ENCODE assay signal across 1 cellular context in the genomic region with DNA sequence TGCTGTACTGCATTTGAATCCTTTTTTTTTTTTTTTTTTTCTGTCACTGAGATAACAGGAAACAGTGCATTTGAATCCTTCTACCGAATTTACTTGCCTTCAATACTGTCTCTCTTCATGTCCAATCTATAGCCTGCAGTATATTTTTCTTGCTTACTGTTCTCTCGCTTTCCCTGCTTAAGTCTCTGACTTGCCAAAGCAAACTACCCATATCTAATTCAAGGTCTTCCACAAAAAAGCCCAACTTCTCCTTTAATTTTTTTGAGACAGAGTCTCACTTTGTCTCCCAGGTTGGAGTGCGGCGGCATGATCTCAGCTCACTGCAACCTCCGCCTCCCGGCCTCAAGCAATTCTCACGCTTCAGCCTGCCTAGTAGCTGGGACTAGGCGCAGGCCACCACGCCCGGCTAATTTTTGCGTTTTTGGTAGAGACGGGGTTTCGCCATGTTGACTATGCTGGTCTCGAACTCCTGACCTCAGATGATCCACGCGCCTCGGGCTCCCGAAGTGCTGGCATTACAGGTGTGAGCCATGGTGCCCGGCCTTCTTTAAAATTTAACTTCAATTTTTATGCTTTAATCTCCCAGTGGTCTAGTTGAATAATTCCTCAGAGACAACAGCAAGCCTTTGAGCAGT.
TF ChIP-seq lines count a peak whose summit lies in the region.

No MANE protein-coding gene starts in this region.

TF ChIP-seq in HEK293, 187 proteins besides CTCF, POLR2A, EP300 and RAD21 (continued from another document):
- TF ChIP-seq, protein P1, sequence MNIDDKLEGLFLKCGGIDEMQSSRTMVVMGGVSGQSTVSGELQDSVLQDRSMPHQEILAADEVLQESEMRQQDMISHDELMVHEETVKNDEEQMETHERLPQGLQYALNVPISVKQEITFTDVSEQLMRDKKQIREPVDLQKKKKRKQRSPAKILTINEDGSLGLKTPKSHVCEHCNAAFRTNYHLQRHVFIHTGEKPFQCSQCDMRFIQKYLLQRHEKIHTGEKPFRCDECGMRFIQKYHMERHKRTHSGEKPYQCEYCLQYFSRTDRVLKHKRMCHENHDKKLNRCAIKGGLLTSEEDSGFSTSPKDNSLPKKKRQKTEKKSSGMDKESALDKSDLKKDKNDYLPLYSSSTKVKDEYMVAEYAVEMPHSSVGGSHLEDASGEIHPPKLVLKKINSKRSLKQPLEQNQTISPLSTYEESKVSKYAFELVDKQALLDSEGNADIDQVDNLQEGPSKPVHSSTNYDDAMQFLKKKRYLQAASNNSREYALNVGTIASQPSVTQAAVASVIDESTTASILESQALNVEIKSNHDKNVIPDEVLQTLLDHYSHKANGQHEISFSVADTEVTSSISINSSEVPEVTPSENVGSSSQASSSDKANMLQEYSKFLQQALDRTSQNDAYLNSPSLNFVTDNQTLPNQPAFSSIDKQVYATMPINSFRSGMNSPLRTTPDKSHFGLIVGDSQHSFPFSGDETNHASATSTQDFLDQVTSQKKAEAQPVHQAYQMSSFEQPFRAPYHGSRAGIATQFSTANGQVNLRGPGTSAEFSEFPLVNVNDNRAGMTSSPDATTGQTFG (tag by site-specific recombination; IDR thresholded peaks at IDR 0.05; ENCODE audit: borderline replicate concordance), result no peak
- no peak for TF ChIP-seq ZNF157 (tag by site-specific recombination; IDR thresholded peaks at IDR 0.05)
